In genomic region chr2:68158134-68158447, GRCh38 we compare ENCODE assay signal across 8 cellular contexts. TPM values are rescaled to one million over a fixed set of nuclear protein-coding genes. Genes with fewer than 3 reads are reported as not detected.
A peak's percentile ranks its signal among the peaks of the same experiment; 100 is the strongest.
DNase-seq lines count a peak whose midpoint lies in the region; ATAC-seq and TF ChIP-seq lines count a peak whose summit lies in the region.

No MANE protein-coding gene starts in this region.

- H3K27ac Mint-ChIP-seq in CD8-positive, alpha-beta T cell = peak overlapping the region; percentile 100
- peak overlapping the region; percentile 100 for H3K27ac Mint-ChIP-seq in endothelial cell (ENCODE audit: unreplicated experiment)
- H3K27ac Mint-ChIP-seq in osteocyte (ENCODE audit: unreplicated experiment) = peak overlapping the region; percentile 100

- peaks cover 28% of the 10 kb centered on the region for H3K4me1 ChIP-seq in CD8-positive, alpha-beta T cell (ENCODE audit: insufficient read depth, low read length)
- peaks cover 25% of the 10 kb centered on the region for H3K4me1 ChIP-seq in OCI-LY1 (ENCODE audit: insufficient read depth, low read length, severe bottlenecking)

- CTCF ChIA-PET in CD8-positive, alpha-beta T cell (lab: Charles Lee) = interaction anchor here (0.9 kb wide), 1 partner anchor 36 kb away, joined by 3 read pairs; no protein-coding TSS in a partner anchor

- no peaks in the 10 kb centered on the region for H3F3A ChIP-seq in OCI-LY1 (ENCODE audit: insufficient read depth, low read length)

- peaks cover 26% of the 10 kb centered on the region for H3K36me3 ChIP-seq in CD8-positive, alpha-beta T cell (ENCODE audit: insufficient read depth, low read length)
- H3K36me3 ChIP-seq in OCI-LY1 (ENCODE audit: insufficient read depth, low read length) = peaks cover 36% of the 10 kb centered on the region

- H3K9ac ChIP-seq in OCI-LY1 (ENCODE audit: low read length) = peak overlapping the region; percentile 85

- H3K27me3 ChIP-seq in CD8-positive, alpha-beta T cell (ENCODE audit: insufficient read depth, low read length) = no peaks in the 10 kb centered on the region
- no peaks in the 10 kb centered on the region for H3K27me3 ChIP-seq in OCI-LY1 (ENCODE audit: insufficient read depth, low read length)

- H3K79me2 ChIP-seq in OCI-LY1 (ENCODE audit: insufficient read depth, low read length) = peaks cover 34% of the 10 kb centered on the region

- POLR2A ChIA-PET in CD8-positive, alpha-beta T cell (lab: Charles Lee) = interaction anchor here (0.7 to 1.8 kb wide), 10 partner anchors 10 to 309 kb away, joined by 3 to 15 read pairs (median 4); partner anchors contain the start of genes APLF, C1D, FBXO48 and PPP3R1

- no peak for ATAC-seq in CD8-positive, alpha-beta T cell
- no peak for ATAC-seq in HG02571 (IDR thresholded peaks at IDR 0.05; ENCODE audit: unreplicated experiment)

- no peaks in the 10 kb centered on the region for H3K9me3 Mint-ChIP-seq in CD8-positive, alpha-beta T cell
- H3K9me3 Mint-ChIP-seq in endothelial cell (ENCODE audit: unreplicated experiment) (no peaks in the 10 kb centered on the region), osteocyte (ENCODE audit: unreplicated experiment) (no peaks in the 10 kb centered on the region)

- H3K9me3 ChIP-seq in CD8-positive, alpha-beta T cell (ENCODE audit: low read length) = no peaks in the 10 kb centered on the region
- H3K9me3 ChIP-seq in OCI-LY1 (ENCODE audit: low read length) = no peaks in the 10 kb centered on the region

- intact Hi-C loops in CD8-positive, alpha-beta T cell (cut with DNase I, micrococcal nuclease) = loop anchor here in 1 of 2 experiments (5.0 kb wide), 1 partner anchor 36 kb away; no protein-coding TSS in a partner anchor

- no peak overlapping the region for H2AFZ ChIP-seq in OCI-LY1 (ENCODE audit: low read length)

- peak overlapping the region; percentile 100 for H3K4me2 ChIP-seq in OCI-LY1 (ENCODE audit: low read length)

- TF ChIP-seq CTCF in CD8-positive, alpha-beta T cell (IDR thresholded peaks at IDR 0.05) = no peak
- TF ChIP-seq CTCF in OCI-LY1 (IDR thresholded peaks at IDR 0.05; ENCODE audit: low read length) = no peak
- TF ChIP-seq CTCF in endothelial cell (IDR thresholded peaks at IDR 0.05; ENCODE audit: unreplicated experiment) = no peak
- no peak for TF ChIP-seq CTCF in osteocyte (IDR thresholded peaks at IDR 0.05)

- peak overlapping the region; percentile 73 for H3K4me3 ChIP-seq in CD8-positive, alpha-beta T cell (ENCODE audit: low read depth, low read length)
- H3K4me3 ChIP-seq in OCI-LY1 (ENCODE audit: low read depth, low read length, poor library complexity, severe bottlenecking) = peak overlapping the region; percentile 87

- DNase-seq in CD8-positive, alpha-beta T cell = no peak
- DNase-seq in endothelial cell (ENCODE audit: low spot score) (no peak), osteocyte (ENCODE audit: extremely low spot score, unreplicated experiment) (no peak), NCI-H345 (lab: John Stamatoyannopoulos, UW) (no peak)
- DNase-seq in activated CD4-positive, alpha-beta T cell treated with anti-CD3 and anti-CD28 coated beads, Interleukin-2, amount 50 U/mL, for 1 hour = no peak
- DNase-seq in effector CD8-positive, alpha-beta T cell (lab: John Stamatoyannopoulos, UW) = no peak

- H3K9me2 ChIP-seq in OCI-LY1 (ENCODE audit: low read depth, low read length) = no peaks in the 10 kb centered on the region

- peak overlapping the region; percentile 97 for H3K4me3 Mint-ChIP-seq in CD8-positive, alpha-beta T cell
- H3K4me3 Mint-ChIP-seq in endothelial cell (ENCODE audit: unreplicated experiment) (peak overlapping the region; percentile 95), osteocyte (ENCODE audit: unreplicated experiment) (peak overlapping the region; percentile 99)

- peak overlapping the region; percentile 90 for H3K27ac ChIP-seq in CD8-positive, alpha-beta T cell (ENCODE audit: low read depth, low read length)
- H3K27ac ChIP-seq in OCI-LY1 (ENCODE audit: low read depth, low read length, poor library complexity, severe bottlenecking) = peak overlapping the region; percentile 4

- H3K27me3 Mint-ChIP-seq in CD8-positive, alpha-beta T cell (ENCODE audit: low read depth) = no peaks in the 10 kb centered on the region
- peaks cover 4% of the 10 kb centered on the region for H3K27me3 Mint-ChIP-seq in endothelial cell (ENCODE audit: unreplicated experiment)
- no peaks in the 10 kb centered on the region for H3K27me3 Mint-ChIP-seq in osteocyte (ENCODE audit: unreplicated experiment)

- peaks cover 43% of the 10 kb centered on the region for H3K36me3 Mint-ChIP-seq in CD8-positive, alpha-beta T cell
- peaks cover 12% of the 10 kb centered on the region for H3K36me3 Mint-ChIP-seq in endothelial cell (ENCODE audit: low read depth, unreplicated experiment)
- peaks cover 22% of the 10 kb centered on the region for H3K36me3 Mint-ChIP-seq in osteocyte (ENCODE audit: unreplicated experiment)

- H3K4me1 Mint-ChIP-seq in CD8-positive, alpha-beta T cell (ENCODE audit: low read depth) = peaks cover 47% of the 10 kb centered on the region
- H3K4me1 Mint-ChIP-seq in endothelial cell (ENCODE audit: unreplicated experiment) (peaks cover 24% of the 10 kb centered on the region), osteocyte (ENCODE audit: unreplicated experiment) (peaks cover 32% of the 10 kb centered on the region)

- H4K20me1 ChIP-seq in OCI-LY1 (ENCODE audit: insufficient read depth, low read length) = no peaks in the 10 kb centered on the region

RNA-seq across cellular contexts. Expression of gene PNO1, which starts 0.4 kb away (rescaled TPM):
- total RNA-seq in CD8-positive, alpha-beta T cell = 10 to 100 TPM; 35.3 to 36.0 TPM
- total RNA-seq in endothelial cell (ENCODE audit: unreplicated experiment) (11.4 TPM), osteocyte (10.3 and 11.3 TPM in 2 replicates)
